Comparison of ENCODE assay signal across 1 cellular context in the genomic region with DNA sequence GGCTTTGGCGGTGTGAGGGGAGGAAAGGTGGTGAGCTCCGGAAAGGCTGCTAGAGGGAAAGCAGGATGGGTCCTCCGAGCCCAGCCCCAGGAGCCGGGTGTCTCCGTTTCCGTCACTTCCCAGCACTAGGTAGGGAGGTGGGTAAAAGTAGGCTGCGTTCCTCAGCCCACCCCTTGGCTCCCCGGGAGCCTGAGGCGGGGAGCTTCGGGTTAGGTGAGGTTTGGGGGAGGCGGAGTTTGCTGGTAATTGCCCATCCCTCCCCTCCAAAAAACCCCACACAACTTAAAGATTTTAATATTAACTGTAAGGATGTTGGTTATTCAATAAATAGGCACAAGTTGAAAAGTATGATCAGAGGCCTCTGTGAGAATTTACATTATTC.
TF ChIP-seq lines count a peak whose summit lies in the region.

No MANE protein-coding gene starts in this region.

TF ChIP-seq in HepG2, 621 proteins besides CTCF, POLR2A, EP300 and RAD21 (continued from another document and continues in another):
- TF ChIP-seq GMEB1 (CRISPR knock-in tag; IDR thresholded peaks at IDR 0.05; ENCODE audit: borderline replicate concordance) (no peak), ZNF670 (CRISPR knock-in tag; IDR thresholded peaks at IDR 0.05; ENCODE audit: borderline replicate concordance) (no peak), GFI1 (CRISPR knock-in tag; IDR thresholded peaks at IDR 0.05; ENCODE audit: borderline replicate concordance) (no peak), ZNF256 (CRISPR knock-in tag; conservative IDR thresholded peaks at IDR 0.05) (no peak), KDM6A (CRISPR knock-in tag; IDR thresholded peaks at IDR 0.05; ENCODE audit: low read depth) (no peak), FOXA1 (IDR thresholded peaks at IDR 0.05) (no peak), FOXA1 (CRISPR knock-in tag; IDR thresholded peaks at IDR 0.05) (no peak), ZMAT3 (CRISPR knock-in tag; conservative IDR thresholded peaks at IDR 0.05) (no peak), ZBTB38 (CRISPR knock-in tag; IDR thresholded peaks at IDR 0.05) (no peak), E2F5 (CRISPR knock-in tag; conservative IDR thresholded peaks at IDR 0.05) (no peak), ZNF780A (CRISPR knock-in tag; IDR thresholded peaks at IDR 0.05) (no peak), ZNF510 (CRISPR knock-in tag; IDR thresholded peaks at IDR 0.05; ENCODE audit: low read depth) (no peak), SP2 (CRISPR knock-in tag; IDR thresholded peaks at IDR 0.05) (no peak), MZF1 (CRISPR knock-in tag; IDR thresholded peaks at IDR 0.05; ENCODE audit: borderline replicate concordance) (no peak), ARID5B (CRISPR knock-in tag; IDR thresholded peaks at IDR 0.05) (no peak), ZNF207 (IDR thresholded peaks at IDR 0.05; ENCODE audit: borderline replicate concordance) (no peak), KLF16 (CRISPR knock-in tag; IDR thresholded peaks at IDR 0.05) (no peak; a peak in 1 of 4 replicates), ZNF136 (CRISPR knock-in tag; IDR thresholded peaks at IDR 0.05; ENCODE audit: low read depth) (0 out of 2 replicates have a peak, but pooled peaks have one; percentile 2), ZNF33B (CRISPR knock-in tag; IDR thresholded peaks at IDR 0.05) (peak; percentile 42; the same call in 1 of the 2 replicates), POLR2G (IDR thresholded peaks at IDR 0.05; ENCODE audit: low read depth, low read length) (peak; percentile 64), DZIP1 (CRISPR knock-in tag; IDR thresholded peaks at IDR 0.05) (no peak), CHCHD3 (CRISPR knock-in tag; IDR thresholded peaks at IDR 0.05) (peak; percentile 57; the same call in 1 of the 2 replicates), ATF6 (CRISPR knock-in tag; conservative IDR thresholded peaks at IDR 0.05) (no peak), ZNF646 (CRISPR knock-in tag; IDR thresholded peaks at IDR 0.05) (no peak), ZNF331 (CRISPR knock-in tag; IDR thresholded peaks at IDR 0.05) (no peak), DBP (CRISPR knock-in tag; IDR thresholded peaks at IDR 0.05; ENCODE audit: not compliant biosample characterization) (no peak), ZNF770 (CRISPR knock-in tag; IDR thresholded peaks at IDR 0.05) (no peak), NFATC3 (CRISPR knock-in tag; IDR thresholded peaks at IDR 0.05) (0 out of 2 replicates have a peak, but pooled peaks have one; percentile 69), DPF2 (CRISPR knock-in tag; IDR thresholded peaks at IDR 0.05; ENCODE audit: borderline replicate concordance, low read depth) (no peak), ZNF891 (CRISPR knock-in tag; IDR thresholded peaks at IDR 0.05) (no peak), ZNF441 (CRISPR knock-in tag; IDR thresholded peaks at IDR 0.05; ENCODE audit: borderline replicate concordance) (no peak)
- TF ChIP-seq, protein P1, sequence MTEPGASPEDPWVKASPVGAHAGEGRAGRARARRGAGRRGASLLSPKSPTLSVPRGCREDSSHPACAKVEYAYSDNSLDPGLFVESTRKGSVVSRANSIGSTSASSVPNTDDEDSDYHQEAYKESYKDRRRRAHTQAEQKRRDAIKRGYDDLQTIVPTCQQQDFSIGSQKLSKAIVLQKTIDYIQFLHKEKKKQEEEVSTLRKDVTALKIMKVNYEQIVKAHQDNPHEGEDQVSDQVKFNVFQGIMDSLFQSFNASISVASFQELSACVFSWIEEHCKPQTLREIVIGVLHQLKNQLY (CRISPR knock-in tag; IDR thresholded peaks at IDR 0.05): no peak
- TF ChIP-seq, protein P2, sequence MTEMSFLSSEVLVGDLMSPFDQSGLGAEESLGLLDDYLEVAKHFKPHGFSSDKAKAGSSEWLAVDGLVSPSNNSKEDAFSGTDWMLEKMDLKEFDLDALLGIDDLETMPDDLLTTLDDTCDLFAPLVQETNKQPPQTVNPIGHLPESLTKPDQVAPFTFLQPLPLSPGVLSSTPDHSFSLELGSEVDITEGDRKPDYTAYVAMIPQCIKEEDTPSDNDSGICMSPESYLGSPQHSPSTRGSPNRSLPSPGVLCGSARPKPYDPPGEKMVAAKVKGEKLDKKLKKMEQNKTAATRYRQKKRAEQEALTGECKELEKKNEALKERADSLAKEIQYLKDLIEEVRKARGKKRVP (CRISPR knock-in tag; IDR thresholded peaks at IDR 0.05): 0 out of 4 replicates have a peak, but pooled peaks of 1 of the 2 experiments have one; percentile 9
